Comparison of ENCODE assay signal across 8 cellular contexts in genomic region chr17:55420776-55421178, GRCh38. TPM values are rescaled to one million over a fixed set of nuclear protein-coding genes. Genes with fewer than 3 reads are reported as not detected.
DNase-seq lines count a peak whose midpoint lies in the region; ATAC-seq, FAIRE-seq and TF ChIP-seq lines count a peak whose summit lies in the region.

No MANE protein-coding gene starts in this region.

- H3K4me3 ChIP-seq in Panc1 (ENCODE audit: low read depth in 2 of 2, low read length in 2 of 2) (peak overlapping the region; percentile 82 to 91), neuronal stem cell (ENCODE audit: low read length in 2 of 2) (peak overlapping the region; percentile 83 to 95)

- peak overlapping the region; percentile 93 for H2AK5ac ChIP-seq in neuronal stem cell (ENCODE audit: low read depth, low read length)

- peak overlapping the region; percentile 69 for H3K23ac ChIP-seq in neuronal stem cell (ENCODE audit: low read depth, low read length, poor library complexity)

- BruUV-seq in Panc1 (replicated peaks; lab: Mats Ljungman, UMichigan): no TSS peak

- FAIRE-seq in frontal cortex (lab: Jason Lieb, UNC): no peak

- ATAC-seq in Panc1 (peak; percentile 31), HG03108 (IDR thresholded peaks at IDR 0.05; ENCODE audit: unreplicated experiment) (no peak)

- peak overlapping the region; percentile 93 for H2BK5ac ChIP-seq in neuronal stem cell (ENCODE audit: low read length)

- in situ Hi-C loops in Panc1 (cut with HindIII; ENCODE audit: low pct_unique_long_range_greater_than_20kb, low sequenced_read_pairs): no loop called here

- POLR2A ChIA-PET in Panc1 (lab: Charles Lee): no interaction called here

- H2BK15ac ChIP-seq in neuronal stem cell (ENCODE audit: low read length): peak overlapping the region; percentile 69

- H2AFZ ChIP-seq in neuronal stem cell (ENCODE audit: low read length): peak overlapping the region; percentile 96

- H3K4ac ChIP-seq in neuronal stem cell (ENCODE audit: low read length): peak overlapping the region; percentile 85

- H3K27me3 ChIP-seq in Panc1 (ENCODE audit: control insufficient read depth, insufficient read depth, low read length) (peaks cover 19% of the 10 kb centered on the region), neuronal stem cell (ENCODE audit: control insufficient read depth in 3 of 3, insufficient read depth in 3 of 3, low read depth in 1 of 3, low read length in 3 of 3) (peaks cover 0 to 9% (median 0%) of the 10 kb centered on the region in 3 experiments)

- no peak overlapping the region for H2BK120ac ChIP-seq in neuronal stem cell (ENCODE audit: low read depth, low read length)

- peaks cover 13% of the 10 kb centered on the region for H3K4me1 ChIP-seq in Panc1 (ENCODE audit: control insufficient read depth, insufficient read depth, low read length)
- peaks cover 4 to 5% of the 10 kb centered on the region in 2 donors for H3K4me1 ChIP-seq in neuronal stem cell (ENCODE audit: control insufficient read depth in 2 of 2, insufficient read depth in 1 of 2, low read depth in 1 of 2, low read length in 2 of 2)

- H3K36me3 ChIP-seq in Panc1 (ENCODE audit: control insufficient read depth, insufficient read depth, low read length) (no peaks in the 10 kb centered on the region; the same call in 1 of the 2 replicates), neuronal stem cell (replicated peaks in 1 of 2; ENCODE audit: control insufficient read depth in 2 of 2, insufficient read depth in 2 of 2, low read length in 2 of 2) (peaks cover 5 to 18% of the 10 kb centered on the region in 2 donors)

- no peak overlapping the region for H2BK12ac ChIP-seq in neuronal stem cell (ENCODE audit: low read length)

- intact Hi-C loops in Panc1 (cut with micrococcal nuclease; ENCODE audit: unreplicated experiment): loop anchor here (5.0 kb wide), 1 partner anchor 92 kb away; the partner anchor contains the start of gene SMIM36

- no peaks in the 10 kb centered on the region for H3K9me3 ChIP-seq in Panc1 (ENCODE audit: control insufficient read depth, insufficient read depth, low read depth, low read length)
- H3K9me3 ChIP-seq in neuronal stem cell (replicated peaks in 1 of 2; ENCODE audit: control insufficient read depth in 2 of 2, insufficient read depth in 1 of 2, low read depth in 1 of 2, low read length in 2 of 2): peaks cover 5 to 29% of the 10 kb centered on the region in 2 donors

- TF ChIP-seq CTCF in Panc1 (IDR thresholded peaks at IDR 0.05): no peak

- peak overlapping the region; percentile 77 for H4K91ac ChIP-seq in neuronal stem cell (ENCODE audit: low read depth, low read length, poor library complexity)

- H4K8ac ChIP-seq in neuronal stem cell (ENCODE audit: low read depth, low read length): no peak overlapping the region

- CTCF ChIA-PET in Panc1 (lab: Charles Lee): no interaction called here

- DNase-seq in DMS 273 (lab: John Stamatoyannopoulos, UW; ENCODE audit: unreplicated experiment) (peak; percentile 58), DMS 273 treated with DMSO at 0.1 percent for 48 hours (lab: John Stamatoyannopoulos, UW) (no peak), Panc1 (ENCODE audit: low read depth, low spot score) (no peak), activated gamma-delta T cell treated with Interleukin-2 at 50 U/mL for 16 hours (peak; percentile 36), frontal cortex (ENCODE audit: low spot score in 2 of 2) (peak; percentile 27 to 29), neuronal stem cell (ENCODE audit: low spot score) (peak; percentile 32), ureter (ENCODE audit: low spot score) (peak; percentile 64)

- peak overlapping the region; percentile 97 for H3K18ac ChIP-seq in neuronal stem cell (ENCODE audit: low read length)

- H3K79me1 ChIP-seq in neuronal stem cell (ENCODE audit: low read depth, low read length): peaks cover 7% of the 10 kb centered on the region

- H3K14ac ChIP-seq in neuronal stem cell (ENCODE audit: low read length): peak overlapping the region; percentile 82

- no CpG with 5 or more reads among the region's 21 CpGs for WGBS in neuronal stem cell (ENCODE audit: extremely low coverage in 2 of 2, insufficient read length in 2 of 2, insufficient replicate concordance in 1 of 2), 2 donors

- H3K4me2 ChIP-seq in neuronal stem cell (ENCODE audit: insufficient read depth, low read length, poor library complexity, severe bottlenecking): peak overlapping the region; percentile 90

- peak overlapping the region; percentile 95 for H3K9ac ChIP-seq in neuronal stem cell (ENCODE audit: low read depth, low read length, poor library complexity)

- peak overlapping the region; percentile 79 for H3K27ac ChIP-seq in Panc1 (ENCODE audit: low read length)
- peak overlapping the region; percentile 69 for H3K27ac ChIP-seq in neuronal stem cell (replicated peaks; ENCODE audit: low read length)

RNA-seq across cellular contexts. Expression of gene MMD, which starts 0.9 kb away (rescaled TPM):
- 26.9 TPM for total RNA-seq in Panc1 (2021; ENCODE audit: unreplicated experiment)
- polyA plus RNA-seq in Panc1 (2012; ENCODE audit: insufficient read length): 18.5 TPM
- 293 TPM for total RNA-seq in frontal cortex
- 85.2 TPM for polyA plus RNA-seq in neuronal stem cell (2013, experiment 1 of 2)
- polyA plus RNA-seq in neuronal stem cell (2013, experiment 2 of 2): 87.8 TPM
- 8.9 TPM for total RNA-seq in ureter

Comparison
In these comparisons a context has a peak if more than half of its experiments do, and no peak if none do; other contexts are left out.
1. DNase-seq: peak in DMS 273 (single experiment), activated gamma-delta T cell treated with Interleukin-2 at 50 U/mL for 16 hours (single experiment), frontal cortex (2 of 2), neuronal stem cell (single experiment) and ureter (single experiment); none in DMS 273 treated with DMSO at 0.1 percent for 48 hours (single experiment) and Panc1 (single experiment).
2. RNA of gene MMD, which starts 0.9 kb away (total RNA-seq): 293 TPM in frontal cortex (single experiment); 26.9 TPM in Panc1 (single experiment) and 8.9 TPM in ureter (single experiment); every median in the first group is over 10 times any median in the second.